ENCODE assay signal across 1 cellular context in the genomic region with DNA sequence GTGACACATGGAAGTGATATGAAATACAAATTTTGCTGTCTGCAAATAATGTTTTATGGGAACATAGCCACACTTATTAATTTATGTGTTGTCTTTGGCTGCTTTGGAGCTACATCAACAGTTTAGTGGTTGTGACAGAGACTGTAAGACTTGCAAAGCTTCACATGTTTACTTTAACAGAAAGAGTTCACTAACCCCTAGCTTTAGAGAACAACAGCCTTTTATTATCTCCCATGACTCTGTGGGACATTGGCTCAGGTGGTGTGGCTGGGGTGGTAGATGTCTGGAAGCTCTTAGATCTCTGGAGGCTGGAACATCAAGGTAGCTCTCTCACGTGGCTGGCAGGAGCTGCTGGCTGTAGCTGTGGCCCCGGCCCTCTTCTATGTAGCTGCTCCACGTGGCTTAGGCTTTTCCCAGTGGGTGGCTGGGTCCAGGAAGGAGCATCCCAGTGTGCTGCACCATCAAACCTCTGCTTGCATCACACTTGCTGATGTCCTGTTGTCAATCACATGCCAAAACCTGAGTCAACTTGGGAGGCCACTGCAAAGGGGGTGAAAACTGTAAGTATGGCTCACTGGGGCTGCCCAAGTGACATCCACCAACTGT.
TF ChIP-seq lines count a peak whose summit lies in the region.

No MANE protein-coding gene starts in this region.

TF ChIP-seq in HepG2, 621 proteins besides CTCF, POLR2A, EP300 and RAD21:
- peak; percentile 34; the same call in 1 of the 2 replicates for TF ChIP-seq ZNF644 (CRISPR knock-in tag; IDR thresholded peaks at IDR 0.05; ENCODE audit: low read depth)
- peak; percentile 37; the same call in 1 of the 2 replicates for TF ChIP-seq CEBPG (CRISPR knock-in tag; IDR thresholded peaks at IDR 0.05)
